Comparison of ENCODE assay signal across 1 cellular context in the genomic region with DNA sequence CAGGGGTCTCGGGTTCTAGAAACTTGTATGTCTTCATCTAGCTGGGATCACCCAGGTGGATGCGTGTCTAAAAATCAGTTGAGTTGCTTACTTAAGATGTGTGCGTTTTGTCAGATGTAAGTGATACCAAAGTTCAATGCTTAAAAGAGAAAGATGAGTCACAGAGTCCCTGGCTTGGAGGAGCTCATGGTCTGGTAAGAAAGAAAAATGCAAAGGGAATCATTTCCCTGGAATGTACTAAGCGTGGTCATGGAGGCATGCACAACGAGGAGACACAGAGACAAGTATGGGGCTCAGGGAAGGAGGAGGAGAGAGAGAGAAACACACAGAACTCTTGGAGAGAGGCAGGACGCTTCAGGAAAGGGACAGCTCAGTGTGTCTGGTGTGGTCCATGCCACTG.
TF ChIP-seq lines count a peak whose summit lies in the region.

No MANE protein-coding gene starts in this region.

TF ChIP-seq in WTC11, 78 proteins besides CTCF, POLR2A, EP300 and RAD21 (continued from another document):
- TF ChIP-seq, protein P1, sequence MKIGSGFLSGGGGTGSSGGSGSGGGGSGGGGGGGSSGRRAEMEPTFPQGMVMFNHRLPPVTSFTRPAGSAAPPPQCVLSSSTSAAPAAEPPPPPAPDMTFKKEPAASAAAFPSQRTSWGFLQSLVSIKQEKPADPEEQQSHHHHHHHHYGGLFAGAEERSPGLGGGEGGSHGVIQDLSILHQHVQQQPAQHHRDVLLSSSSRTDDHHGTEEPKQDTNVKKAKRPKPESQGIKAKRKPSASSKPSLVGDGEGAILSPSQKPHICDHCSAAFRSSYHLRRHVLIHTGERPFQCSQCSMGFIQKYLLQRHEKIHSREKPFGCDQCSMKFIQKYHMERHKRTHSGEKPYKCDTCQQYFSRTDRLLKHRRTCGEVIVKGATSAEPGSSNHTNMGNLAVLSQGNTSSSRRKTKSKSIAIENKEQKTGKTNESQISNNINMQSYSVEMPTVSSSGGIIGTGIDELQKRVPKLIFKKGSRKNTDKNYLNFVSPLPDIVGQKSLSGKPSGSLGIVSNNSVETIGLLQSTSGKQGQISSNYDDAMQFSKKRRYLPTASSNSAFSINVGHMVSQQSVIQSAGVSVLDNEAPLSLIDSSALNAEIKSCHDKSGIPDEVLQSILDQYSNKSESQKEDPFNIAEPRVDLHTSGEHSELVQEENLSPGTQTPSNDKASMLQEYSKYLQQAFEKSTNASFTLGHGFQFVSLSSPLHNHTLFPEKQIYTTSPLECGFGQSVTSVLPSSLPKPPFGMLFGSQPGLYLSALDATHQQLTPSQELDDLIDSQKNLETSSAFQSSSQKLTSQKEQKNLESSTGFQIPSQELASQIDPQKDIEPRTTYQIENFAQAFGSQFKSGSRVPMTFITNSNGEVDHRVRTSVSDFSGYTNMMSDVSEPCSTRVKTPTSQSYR (CRISPR knock-in tag; IDR thresholded peaks at IDR 0.05): no peak
- TF ChIP-seq MXD4 (CRISPR knock-in tag; IDR thresholded peaks at IDR 0.05; ENCODE audit: borderline replicate concordance): no peak
- TF ChIP-seq, protein P2, sequence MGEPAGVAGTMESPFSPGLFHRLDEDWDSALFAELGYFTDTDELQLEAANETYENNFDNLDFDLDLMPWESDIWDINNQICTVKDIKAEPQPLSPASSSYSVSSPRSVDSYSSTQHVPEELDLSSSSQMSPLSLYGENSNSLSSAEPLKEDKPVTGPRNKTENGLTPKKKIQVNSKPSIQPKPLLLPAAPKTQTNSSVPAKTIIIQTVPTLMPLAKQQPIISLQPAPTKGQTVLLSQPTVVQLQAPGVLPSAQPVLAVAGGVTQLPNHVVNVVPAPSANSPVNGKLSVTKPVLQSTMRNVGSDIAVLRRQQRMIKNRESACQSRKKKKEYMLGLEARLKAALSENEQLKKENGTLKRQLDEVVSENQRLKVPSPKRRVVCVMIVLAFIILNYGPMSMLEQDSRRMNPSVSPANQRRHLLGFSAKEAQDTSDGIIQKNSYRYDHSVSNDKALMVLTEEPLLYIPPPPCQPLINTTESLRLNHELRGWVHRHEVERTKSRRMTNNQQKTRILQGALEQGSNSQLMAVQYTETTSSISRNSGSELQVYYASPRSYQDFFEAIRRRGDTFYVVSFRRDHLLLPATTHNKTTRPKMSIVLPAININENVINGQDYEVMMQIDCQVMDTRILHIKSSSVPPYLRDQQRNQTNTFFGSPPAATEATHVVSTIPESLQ (CRISPR knock-in tag; IDR thresholded peaks at IDR 0.05): no peak
- TF ChIP-seq HMGA2 (CRISPR knock-in tag; IDR thresholded peaks at IDR 0.05): no peak
- TF ChIP-seq, protein P3, sequence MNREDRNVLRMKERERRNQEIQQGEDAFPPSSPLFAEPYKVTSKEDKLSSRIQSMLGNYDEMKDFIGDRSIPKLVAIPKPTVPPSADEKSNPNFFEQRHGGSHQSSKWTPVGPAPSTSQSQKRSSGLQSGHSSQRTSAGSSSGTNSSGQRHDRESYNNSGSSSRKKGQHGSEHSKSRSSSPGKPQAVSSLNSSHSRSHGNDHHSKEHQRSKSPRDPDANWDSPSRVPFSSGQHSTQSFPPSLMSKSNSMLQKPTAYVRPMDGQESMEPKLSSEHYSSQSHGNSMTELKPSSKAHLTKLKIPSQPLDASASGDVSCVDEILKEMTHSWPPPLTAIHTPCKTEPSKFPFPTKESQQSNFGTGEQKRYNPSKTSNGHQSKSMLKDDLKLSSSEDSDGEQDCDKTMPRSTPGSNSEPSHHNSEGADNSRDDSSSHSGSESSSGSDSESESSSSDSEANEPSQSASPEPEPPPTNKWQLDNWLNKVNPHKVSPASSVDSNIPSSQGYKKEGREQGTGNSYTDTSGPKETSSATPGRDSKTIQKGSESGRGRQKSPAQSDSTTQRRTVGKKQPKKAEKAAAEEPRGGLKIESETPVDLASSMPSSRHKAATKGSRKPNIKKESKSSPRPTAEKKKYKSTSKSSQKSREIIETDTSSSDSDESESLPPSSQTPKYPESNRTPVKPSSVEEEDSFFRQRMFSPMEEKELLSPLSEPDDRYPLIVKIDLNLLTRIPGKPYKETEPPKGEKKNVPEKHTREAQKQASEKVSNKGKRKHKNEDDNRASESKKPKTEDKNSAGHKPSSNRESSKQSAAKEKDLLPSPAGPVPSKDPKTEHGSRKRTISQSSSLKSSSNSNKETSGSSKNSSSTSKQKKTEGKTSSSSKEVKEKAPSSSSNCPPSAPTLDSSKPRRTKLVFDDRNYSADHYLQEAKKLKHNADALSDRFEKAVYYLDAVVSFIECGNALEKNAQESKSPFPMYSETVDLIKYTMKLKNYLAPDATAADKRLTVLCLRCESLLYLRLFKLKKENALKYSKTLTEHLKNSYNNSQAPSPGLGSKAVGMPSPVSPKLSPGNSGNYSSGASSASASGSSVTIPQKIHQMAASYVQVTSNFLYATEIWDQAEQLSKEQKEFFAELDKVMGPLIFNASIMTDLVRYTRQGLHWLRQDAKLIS (CRISPR knock-in tag; IDR thresholded peaks at IDR 0.05; ENCODE audit: borderline replicate concordance): no peak
